In genomic region chr4:80252953-80253352, GRCh38 we compare ENCODE assay signal across 35 cellular contexts. TPM values are rescaled to one million over a fixed set of nuclear protein-coding genes. Genes with fewer than 3 reads are reported as not detected.
"Had no signal": no experiment of that assay in that cellular context is flagged by ENCODE, and none has a peak within 500 bp of the region (broad histone marks: within the 10 kb centered on the region; RNA-seq: fewer than 3 reads in every experiment).

No MANE protein-coding gene starts in this region.

- H3K9me3 Mint-ChIP-seq: activated CD4-positive, alpha-beta memory T cell treated with anti-CD3 and anti-CD28 coated beads, Interleukin-2, amount 10 ng/mL, durations not matched to agents 7 days and 5 days; activated naive CD4-positive, alpha-beta T cell treated with anti-CD3 and anti-CD28 coated beads, Interleukin-2, amount 10 ng/mL, durations not matched to agents 7 days and 5 days; activated naive CD8-positive, alpha-beta T cell treated with anti-CD3 and anti-CD28 coated beads for 36 hours; central memory CD8-positive, alpha-beta T cell had no signal

- H2AFZ ChIP-seq: PC-9 had no signal

- H3K4me3 ChIP-seq: cardiac muscle cell, PC-9 had no signal

- H3K4me3 Mint-ChIP-seq: activated CD4-positive, alpha-beta memory T cell treated with anti-CD3 and anti-CD28 coated beads, Interleukin-2, amount 10 ng/mL, durations not matched to agents 7 days and 5 days; activated CD8-positive, alpha-beta memory T cell treated with anti-CD3 and anti-CD28 coated beads, Interleukin-2, amount 10 ng/mL, durations not matched to agents 7 days and 5 days; activated naive CD4-positive, alpha-beta T cell treated with anti-CD3 and anti-CD28 coated beads, Interleukin-2, amount 10 ng/mL, durations not matched to agents 7 days and 5 days; activated naive CD8-positive, alpha-beta T cell treated with anti-CD3 and anti-CD28 coated beads for 36 hours; central memory CD8-positive, alpha-beta T cell had no signal

- H3K36me3 Mint-ChIP-seq: activated CD8-positive, alpha-beta memory T cell treated with anti-CD3 and anti-CD28 coated beads, Interleukin-2, amount 10 ng/mL, durations not matched to agents 7 days and 5 days; activated naive CD4-positive, alpha-beta T cell treated with anti-CD3 and anti-CD28 coated beads, Interleukin-2, amount 10 ng/mL, durations not matched to agents 7 days and 5 days; activated naive CD8-positive, alpha-beta T cell treated with anti-CD3 and anti-CD28 coated beads for 36 hours had no signal

- ATAC-seq: activated CD8-positive, alpha-beta memory T cell treated with anti-CD3 and anti-CD28 coated beads, Interleukin-2, amount 10 ng/mL, durations not matched to agents 7 days and 5 days; Right ventricle myocardium inferior had no signal

- DNase-seq: activated CD4-positive, alpha-beta memory T cell treated with anti-CD3 and anti-CD28 coated beads, Interleukin-2, amount 10 ng/mL, durations not matched to agents 7 days and 5 days; activated CD4-positive, alpha-beta T cell treated with anti-CD3 and anti-CD28 coated beads for 1 hour; activated CD4-positive, alpha-beta T cell treated with anti-CD3 and anti-CD28 coated beads for 48 hours; activated CD4-positive, CD25-positive, alpha-beta regulatory T cell; activated CD8-positive, alpha-beta memory T cell treated with anti-CD3 and anti-CD28 coated beads for 24 hours; activated CD8-positive, alpha-beta memory T cell treated with anti-CD3 and anti-CD28 coated beads, Interleukin-2, amount 10 ng/mL, durations not matched to agents 7 days and 5 days; activated CD8-positive, alpha-beta memory T cell treated with anti-CD3 and anti-CD28 coated beads, Interleukin-2, amount 50 U/mL, for 48 hours; activated effector memory CD4-positive, alpha-beta T cell treated with Interleukin-2 at 50 U/mL for 16 hours; activated naive CD4-positive, alpha-beta T cell treated with anti-CD3 and anti-CD28 coated beads, Interleukin-2, amount 10 ng/mL, durations not matched to agents 7 days and 5 days; activated naive CD8-positive, alpha-beta T cell treated with anti-CD3 and anti-CD28 coated beads for 36 hours; activated T-cell treated with anti-CD3 and anti-CD28 coated beads, Interleukin-2, amount 50 U/mL, for 48 hours; amniotic stem cell; aorta; NCI-H1105 treated with DMSO at 0.1 percent for 48 hours; NCI-H1436; NCI-H1694; NCI-H1930; NCI-H2081 treated with DMSO at 0.1 percent for 48 hours; NCI-H226; NCI-H446 treated with DMSO at 0.1 percent for 48 hours; NCI-H524; NCI-H69; NK-92 treated with Interleukin-12 subunit alpha and Interleukin-12 subunit beta, amount 100 ng/mL, for 24 hours; PC-9; SIG-M5; T1000; WERI-Rb-1 had no signal

- H3K4me1 Mint-ChIP-seq: activated CD4-positive, alpha-beta memory T cell treated with anti-CD3 and anti-CD28 coated beads, Interleukin-2, amount 10 ng/mL, durations not matched to agents 7 days and 5 days; activated CD8-positive, alpha-beta memory T cell treated with anti-CD3 and anti-CD28 coated beads, Interleukin-2, amount 10 ng/mL, durations not matched to agents 7 days and 5 days; activated naive CD4-positive, alpha-beta T cell treated with anti-CD3 and anti-CD28 coated beads, Interleukin-2, amount 10 ng/mL, durations not matched to agents 7 days and 5 days; activated naive CD8-positive, alpha-beta T cell treated with anti-CD3 and anti-CD28 coated beads for 36 hours; central memory CD8-positive, alpha-beta T cell had no signal

- H3K36me3 ChIP-seq: cardiac muscle cell, WERI-Rb-1 had no signal

- H3K27ac Mint-ChIP-seq: activated CD4-positive, alpha-beta memory T cell treated with anti-CD3 and anti-CD28 coated beads, Interleukin-2, amount 10 ng/mL, durations not matched to agents 7 days and 5 days; activated CD8-positive, alpha-beta memory T cell treated with anti-CD3 and anti-CD28 coated beads, Interleukin-2, amount 10 ng/mL, durations not matched to agents 7 days and 5 days; activated naive CD4-positive, alpha-beta T cell treated with anti-CD3 and anti-CD28 coated beads, Interleukin-2, amount 10 ng/mL, durations not matched to agents 7 days and 5 days; activated naive CD8-positive, alpha-beta T cell treated with anti-CD3 and anti-CD28 coated beads for 36 hours had no signal

- H3K27ac ChIP-seq: cardiac muscle cell, PC-9, RWPE1, WERI-Rb-1 had no signal

- H3K4me2 ChIP-seq: PC-9 had no signal

RNA-seq across cellular contexts. Expression of gene FGF5, which starts 13.5 kb away (rescaled TPM):
- total RNA-seq: activated CD4-positive, alpha-beta memory T cell treated with anti-CD3 and anti-CD28 coated beads, Interleukin-2, amount 10 ng/mL, durations not matched to agents 7 days and 5 days; activated CD8-positive, alpha-beta memory T cell treated with anti-CD3 and anti-CD28 coated beads, Interleukin-2, amount 10 ng/mL, durations not matched to agents 7 days and 5 days; activated naive CD8-positive, alpha-beta T cell treated with anti-CD3 and anti-CD28 coated beads for 36 hours; PC-9; SK-MEL-5; T-helper 1 cell treated with Interleukin-12 subunit alpha and Interleukin-12 subunit beta and Interleukin-4 antibody, amounts not matched to agents 30 ng/mL and 1 ng/mL, for 36 hours; T-helper 2 cell treated with Interferon-gamma antibody and Interleukin-4, amounts not matched to agents 100 ng/mL and 5 ng/mL, for 36 hours had no signal

RNA-seq across cellular contexts. Expression of gene PRDM8, which starts 55.6 kb away (rescaled TPM):
- total RNA-seq: OCI-LY7 had no signal
